1 cellular context compared by ENCODE assay signal in genomic region chr4:40164459-40164858, GRCh38.
TF ChIP-seq lines count a peak whose summit lies in the region.

No MANE protein-coding gene starts in this region.

TF ChIP-seq in K562, 482 proteins besides CTCF, POLR2A, EP300 and RAD21 (continued from another document):
- TF ChIP-seq, protein P1, sequence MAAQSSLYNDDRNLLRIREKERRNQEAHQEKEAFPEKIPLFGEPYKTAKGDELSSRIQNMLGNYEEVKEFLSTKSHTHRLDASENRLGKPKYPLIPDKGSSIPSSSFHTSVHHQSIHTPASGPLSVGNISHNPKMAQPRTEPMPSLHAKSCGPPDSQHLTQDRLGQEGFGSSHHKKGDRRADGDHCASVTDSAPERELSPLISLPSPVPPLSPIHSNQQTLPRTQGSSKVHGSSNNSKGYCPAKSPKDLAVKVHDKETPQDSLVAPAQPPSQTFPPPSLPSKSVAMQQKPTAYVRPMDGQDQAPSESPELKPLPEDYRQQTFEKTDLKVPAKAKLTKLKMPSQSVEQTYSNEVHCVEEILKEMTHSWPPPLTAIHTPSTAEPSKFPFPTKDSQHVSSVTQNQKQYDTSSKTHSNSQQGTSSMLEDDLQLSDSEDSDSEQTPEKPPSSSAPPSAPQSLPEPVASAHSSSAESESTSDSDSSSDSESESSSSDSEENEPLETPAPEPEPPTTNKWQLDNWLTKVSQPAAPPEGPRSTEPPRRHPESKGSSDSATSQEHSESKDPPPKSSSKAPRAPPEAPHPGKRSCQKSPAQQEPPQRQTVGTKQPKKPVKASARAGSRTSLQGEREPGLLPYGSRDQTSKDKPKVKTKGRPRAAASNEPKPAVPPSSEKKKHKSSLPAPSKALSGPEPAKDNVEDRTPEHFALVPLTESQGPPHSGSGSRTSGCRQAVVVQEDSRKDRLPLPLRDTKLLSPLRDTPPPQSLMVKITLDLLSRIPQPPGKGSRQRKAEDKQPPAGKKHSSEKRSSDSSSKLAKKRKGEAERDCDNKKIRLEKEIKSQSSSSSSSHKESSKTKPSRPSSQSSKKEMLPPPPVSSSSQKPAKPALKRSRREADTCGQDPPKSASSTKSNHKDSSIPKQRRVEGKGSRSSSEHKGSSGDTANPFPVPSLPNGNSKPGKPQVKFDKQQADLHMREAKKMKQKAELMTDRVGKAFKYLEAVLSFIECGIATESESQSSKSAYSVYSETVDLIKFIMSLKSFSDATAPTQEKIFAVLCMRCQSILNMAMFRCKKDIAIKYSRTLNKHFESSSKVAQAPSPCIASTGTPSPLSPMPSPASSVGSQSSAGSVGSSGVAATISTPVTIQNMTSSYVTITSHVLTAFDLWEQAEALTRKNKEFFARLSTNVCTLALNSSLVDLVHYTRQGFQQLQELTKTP (IDR thresholded peaks at IDR 0.05; ENCODE audit: low read depth in 1 of 2, partially characterized antibody in 2 of 2): no peak
